In the genomic region with DNA sequence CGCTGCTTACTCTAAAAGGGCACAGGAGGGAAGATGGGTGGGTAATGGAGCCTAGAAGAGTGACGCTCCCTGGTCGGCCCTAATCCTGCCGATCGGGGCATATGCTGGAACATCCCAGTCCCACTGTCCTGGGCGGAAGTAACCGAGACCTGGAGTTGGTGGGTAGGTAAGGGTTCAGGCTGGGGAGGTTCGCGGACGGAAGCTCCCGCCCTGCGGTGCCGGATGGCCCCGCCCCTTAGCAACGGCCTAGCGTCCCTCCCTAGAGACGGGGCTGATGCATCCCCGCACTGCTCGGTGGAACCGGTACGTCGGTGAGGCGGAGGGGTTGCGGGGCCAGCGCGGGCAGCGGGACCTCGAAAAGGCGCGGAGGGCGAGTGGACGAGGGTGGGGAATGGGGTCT, we compare ENCODE assay signal across 8 cellular contexts. TPM values are rescaled to one million over a fixed set of nuclear protein-coding genes. Genes with fewer than 3 reads are reported as not detected.
A peak's percentile ranks its signal among the peaks of the same experiment; 100 is the strongest.
DNase-seq lines count a peak whose midpoint lies in the region; ATAC-seq and TF ChIP-seq lines count a peak whose summit lies in the region.

No MANE protein-coding gene starts in this region.

- CTCF ChIA-PET in activated naive CD4-positive, alpha-beta T cell treated with anti-CD3 and anti-CD28 coated beads, Interleukin-2, amount 10 ng/mL, durations not matched to agents 7 days and 5 days (lab: Charles Lee): interaction anchor here (1.0 to 3.2 kb wide), 4 partner anchors 10 to 87 kb away, joined by 3 to 11 read pairs (median 4); no protein-coding TSS in a partner anchor

- peaks cover 23% of the 10 kb centered on the region for H3K4me1 ChIP-seq in OCI-LY1 (ENCODE audit: insufficient read depth, low read length, severe bottlenecking)
- H3K4me1 ChIP-seq in left ventricle myocardium inferior: peaks cover 38% of the 10 kb centered on the region

- H3K36me3 ChIP-seq in OCI-LY1 (ENCODE audit: insufficient read depth, low read length): no peaks in the 10 kb centered on the region
- no peaks in the 10 kb centered on the region for H3K36me3 ChIP-seq in left ventricle myocardium inferior

- H3K9me3 ChIP-seq in OCI-LY1 (ENCODE audit: low read length) (no peaks in the 10 kb centered on the region), left ventricle myocardium inferior (replicated peaks) (no peaks in the 10 kb centered on the region)

- ATAC-seq in GM19467 (IDR thresholded peaks at IDR 0.05; ENCODE audit: unreplicated experiment): no peak

- H3K27me3 Mint-ChIP-seq in activated naive CD4-positive, alpha-beta T cell treated with anti-CD3 and anti-CD28 coated beads, Interleukin-2, amount 10 ng/mL, durations not matched to agents 7 days and 5 days: peaks cover 10% of the 10 kb centered on the region

- no peak overlapping the region for H3K27ac Mint-ChIP-seq in activated naive CD4-positive, alpha-beta T cell treated with anti-CD3 and anti-CD28 coated beads, Interleukin-2, amount 10 ng/mL, durations not matched to agents 7 days and 5 days

- peak overlapping the region; percentile 45 for H3K4me3 Mint-ChIP-seq in activated naive CD4-positive, alpha-beta T cell treated with anti-CD3 and anti-CD28 coated beads, Interleukin-2, amount 10 ng/mL, durations not matched to agents 7 days and 5 days

- H3K4me3 ChIP-seq in OCI-LY1 (ENCODE audit: low read depth, low read length, poor library complexity, severe bottlenecking): peak overlapping the region; percentile 65
- H3K4me3 ChIP-seq in left ventricle myocardium inferior: peak overlapping the region; percentile 58
- peak overlapping the region; percentile 40 for H3K4me3 ChIP-seq in skeletal muscle cell (ENCODE audit: low read depth, low read length)

- H3F3A ChIP-seq in OCI-LY1 (ENCODE audit: insufficient read depth, low read length): no peaks in the 10 kb centered on the region

- TF ChIP-seq CTCF in OCI-LY1 (IDR thresholded peaks at IDR 0.05; ENCODE audit: low read length): no peak
- TF ChIP-seq CTCF in left ventricle myocardium inferior (IDR thresholded peaks at IDR 0.05; ENCODE audit: borderline replicate concordance): no peak

- H3K27me3 ChIP-seq in OCI-LY1 (ENCODE audit: insufficient read depth, low read length): 0 out of 2 replicates have a peak, but pooled peaks cover 11% of the 10 kb centered on the region
- H3K27me3 ChIP-seq in left ventricle myocardium inferior (ENCODE audit: low read depth): no peaks in the 10 kb centered on the region

- H3K79me2 ChIP-seq in OCI-LY1 (ENCODE audit: insufficient read depth, low read length): no peaks in the 10 kb centered on the region

- peak overlapping the region; percentile 98 for H3K4me2 ChIP-seq in OCI-LY1 (ENCODE audit: low read length)

- H3K27ac ChIP-seq in OCI-LY1 (ENCODE audit: low read depth, low read length, poor library complexity, severe bottlenecking) (no peak overlapping the region), left ventricle myocardium inferior (replicated peaks) (no peak overlapping the region)

- H4K20me1 ChIP-seq in OCI-LY1 (ENCODE audit: insufficient read depth, low read length): no peaks in the 10 kb centered on the region

- H3K36me3 Mint-ChIP-seq in activated naive CD4-positive, alpha-beta T cell treated with anti-CD3 and anti-CD28 coated beads, Interleukin-2, amount 10 ng/mL, durations not matched to agents 7 days and 5 days: peaks cover 1% of the 10 kb centered on the region

- peaks cover 16% of the 10 kb centered on the region for H3K4me1 Mint-ChIP-seq in activated naive CD4-positive, alpha-beta T cell treated with anti-CD3 and anti-CD28 coated beads, Interleukin-2, amount 10 ng/mL, durations not matched to agents 7 days and 5 days

- intact Hi-C loops in left ventricle myocardium inferior (cut with micrococcal nuclease): no loop called here

- no peaks in the 10 kb centered on the region for H3K9me3 Mint-ChIP-seq in activated naive CD4-positive, alpha-beta T cell treated with anti-CD3 and anti-CD28 coated beads, Interleukin-2, amount 10 ng/mL, durations not matched to agents 7 days and 5 days

- peak overlapping the region; percentile 30; the same call in 1 of the 2 replicates for H2AFZ ChIP-seq in OCI-LY1 (ENCODE audit: low read length)

- H3K9me2 ChIP-seq in OCI-LY1 (ENCODE audit: low read depth, low read length): no peaks in the 10 kb centered on the region

- peak; percentile 59 for DNase-seq in EH (ENCODE audit: low read depth)
- peak; percentile 86 for DNase-seq in activated naive CD4-positive, alpha-beta T cell treated with anti-CD3 and anti-CD28 coated beads, Interleukin-2, amount 10 ng/mL, durations not matched to agents 7 days and 5 days
- peak; percentile 63 for DNase-seq in left ventricle myocardium inferior
- no peak for DNase-seq in skeletal muscle cell (ENCODE audit: low read depth)
- no peak for DNase-seq in NCI-H1694 treated with DMSO at 0.1 percent for 48 hours (lab: John Stamatoyannopoulos, UW)
- DNase-seq in NCI-H1092 (lab: John Stamatoyannopoulos, UW): no peak

- peak overlapping the region; percentile 59 for H3K9ac ChIP-seq in OCI-LY1 (ENCODE audit: low read length)

RNA-seq across cellular contexts. Expression of a gene that starts 1.5 kb away (rescaled TPM):
- total RNA-seq in left ventricle myocardium inferior: 2.2 TPM

RNA-seq across cellular contexts. Expression of a gene that starts 30.0 kb away (rescaled TPM):
- total RNA-seq in left ventricle myocardium inferior: 4.0 TPM

RNA-seq across cellular contexts. Expression of a gene that starts 39.2 kb away (rescaled TPM):
- 61.6 TPM for total RNA-seq in left ventricle myocardium inferior

Comparison
In these comparisons a context has a peak if more than half of its experiments do, and no peak if none do; other contexts are left out.
1. DNase-seq: peak in EH (single experiment), activated naive CD4-positive, alpha-beta T cell treated with anti-CD3 and anti-CD28 coated beads, Interleukin-2, amount 10 ng/mL, durations not matched to agents 7 days and 5 days (single experiment) and left ventricle myocardium inferior (single experiment); none in skeletal muscle cell (single experiment), NCI-H1694 treated with DMSO at 0.1 percent for 48 hours (single experiment) and NCI-H1092 (single experiment).
2. Peak in every context shown above with its lines, with median percentiles within 50 percentile points of each other: H3K4me3 ChIP-seq.